Comparison of ENCODE assay signal across 12 cellular contexts in genomic region chr1:78678324-78678723, GRCh38. TPM values are rescaled to one million over a fixed set of nuclear protein-coding genes. Genes with fewer than 3 reads are reported as not detected.
DNase-seq lines count a peak whose midpoint lies in the region; ATAC-seq and TF ChIP-seq lines count a peak whose summit lies in the region.
"Had no signal": no experiment of that assay in that cellular context is flagged by ENCODE, and none has a peak within 500 bp of the region (broad histone marks: within the 10 kb centered on the region; RNA-seq: fewer than 3 reads in every experiment).

No MANE protein-coding gene starts in this region.

- TF ChIP-seq CTCF in GM12864 (IDR thresholded peaks at IDR 0.05; ENCODE audit: low read depth, low read length, missing control alignments) (no peak), IMR-90 (conservative IDR thresholded peaks at IDR 0.05; ENCODE audit: low read depth, low read length) (no peak), hepatocyte (IDR thresholded peaks at IDR 0.05; ENCODE audit: poor library complexity) (no peak)

- in situ Hi-C loops in IMR-90 (cut with MboI; ENCODE audit: low sequenced_read_pairs), result no loop called here

- H3K14ac ChIP-seq in IMR-90 (replicated peaks; ENCODE audit: low read depth, low read length), result 0 out of 2 replicates have a peak overlapping the region, but pooled peaks have one; percentile 62

- no peak overlapping the region for H2AK9ac ChIP-seq in IMR-90 (replicated peaks; ENCODE audit: low read depth, low read length, poor library complexity)

- intact Hi-C loops in IMR-90 (cut with micrococcal nuclease), result no loop called here
- intact Hi-C loops in sciatic nerve (cut with DNase I), result loop anchor here (10.0 kb wide), 1 partner anchor 64 kb away; no protein-coding TSS in a partner anchor

- H4K20me1 ChIP-seq in IMR-90 (ENCODE audit: insufficient read depth, low read length) (no peaks in the 10 kb centered on the region), hepatocyte (ENCODE audit: insufficient read depth, poor library complexity, severe bottlenecking) (no peaks in the 10 kb centered on the region)
- H4K20me1 ChIP-seq: BLaER1 had no signal

- no peaks in the 10 kb centered on the region for H3K79me1 ChIP-seq in IMR-90 (ENCODE audit: low read depth in 1 of 2, low read length in 2 of 2)

- H3K18ac ChIP-seq in IMR-90 (ENCODE audit: low read depth, low read length), result no peak overlapping the region

- no peak for TF ChIP-seq RAD21 in IMR-90 (IDR thresholded peaks at IDR 0.05; ENCODE audit: low read length)

- no peak overlapping the region for H2AK5ac ChIP-seq in IMR-90 (ENCODE audit: low read depth, low read length)

- no peak overlapping the region for H2BK15ac ChIP-seq in IMR-90 (ENCODE audit: low read depth, low read length)

- ATAC-seq in GM19324 (IDR thresholded peaks at IDR 0.05; ENCODE audit: low FRiP score, unreplicated experiment), result peak; percentile 85
- ATAC-seq in HG02852 (IDR thresholded peaks at IDR 0.05; ENCODE audit: unreplicated experiment), result peak; percentile 85
- ATAC-seq in IMR-90 (ENCODE audit: low read depth), result 0 out of 2 replicates have a peak, but pooled peaks have one; percentile 17
- ATAC-seq in sciatic nerve, result no peak

- no peak for TF ChIP-seq POLR2A in IMR-90 (IDR thresholded peaks at IDR 0.05; ENCODE audit: low read depth, low read length)

- H3K9me2 ChIP-seq in hepatocyte (replicated peaks; ENCODE audit: insufficient read depth), result no peaks in the 10 kb centered on the region

- H3K27me3 ChIP-seq in IMR-90 (ENCODE audit: control insufficient read depth, insufficient read depth, low read length) (no peaks in the 10 kb centered on the region), hepatocyte (peaks cover 2% of the 10 kb centered on the region)
- H3K27me3 ChIP-seq: BLaER1 had no signal

- H2BK120ac ChIP-seq in IMR-90 (ENCODE audit: low read depth, low read length), result no peak overlapping the region

- no peak overlapping the region; the same call in 1 of the 2 replicates for H2BK20ac ChIP-seq in IMR-90 (ENCODE audit: low read depth, low read length)

- H3K79me2 ChIP-seq in hepatocyte, result no peaks in the 10 kb centered on the region

- H3K36me3 ChIP-seq in IMR-90 (ENCODE audit: control insufficient read depth, insufficient read depth, low read length) (no peaks in the 10 kb centered on the region), hepatocyte (replicated peaks; ENCODE audit: insufficient read depth, low read depth) (no peaks in the 10 kb centered on the region)
- H3K36me3 ChIP-seq: BLaER1 had no signal

- no TSS peak for BruUV-seq in IMR-90 (replicated peaks; lab: Mats Ljungman, UMichigan)

- no peak overlapping the region for H3K4ac ChIP-seq in IMR-90 (ENCODE audit: low read depth, low read length)

- H3K9me1 ChIP-seq in IMR-90 (ENCODE audit: insufficient read depth, low read length), result no peaks in the 10 kb centered on the region

- H2AFZ ChIP-seq in IMR-90 (replicated peaks; ENCODE audit: low read length, poor library complexity) (peak overlapping the region; percentile 65), hepatocyte (no peak overlapping the region)

- no peak overlapping the region for H2BK5ac ChIP-seq in IMR-90 (ENCODE audit: low read depth, low read length, poor library complexity, severe bottlenecking)

- H3K9me3 ChIP-seq in IMR-90 (ENCODE audit: control insufficient read depth, insufficient read depth, low read length) (no peaks in the 10 kb centered on the region), hepatocyte (ENCODE audit: low read depth) (no peaks in the 10 kb centered on the region)
- H3K9me3 ChIP-seq: BLaER1 had no signal

- H3K23ac ChIP-seq in IMR-90 (ENCODE audit: low read depth, low read length), result no peak overlapping the region

- dilution Hi-C loops in IMR-90 (cut with HindIII; ENCODE audit: low sequenced_read_pairs, unreplicated experiment), result no loop called here

- H3K4me1 ChIP-seq in IMR-90 (ENCODE audit: control insufficient read depth, insufficient read depth, low read length), result no peaks in the 10 kb centered on the region
- H3K4me1 ChIP-seq in hepatocyte (ENCODE audit: insufficient read depth), result no peaks in the 10 kb centered on the region
- H3K4me1 ChIP-seq: BLaER1 had no signal

- POLR2A ChIA-PET in IMR-90 (lab: Charles Lee; ENCODE audit: unreplicated experiment), result no interaction called here

- H4K5ac ChIP-seq in IMR-90 (ENCODE audit: low read depth, low read length), result peak overlapping the region; percentile 38; the same call in 1 of the 2 replicates

- DNase-seq in GM12864 (ENCODE audit: low read depth), result peak; percentile 27
- no peak for DNase-seq in IMR-90
- DNase-seq in NCI-H1092 treated with DMSO at 0.1 percent for 48 hours (lab: John Stamatoyannopoulos, UW), result no peak
- DNase-seq in hepatocyte (ENCODE audit: low spot score), result no peak
- no peak for DNase-seq in sciatic nerve (ENCODE audit: low spot score)
- DNase-seq in iPS-NIHi7 (ENCODE audit: extremely low spot score), result no peak
- DNase-seq: caudate nucleus, NCI-H1048, substantia nigra had no signal

- no peak overlapping the region for H4K91ac ChIP-seq in IMR-90 (ENCODE audit: insufficient read depth, low read depth, low read length)

- H3K4me3 ChIP-seq in GM12864 (ENCODE audit: low read depth, low read length) (no peak overlapping the region), IMR-90 (ENCODE audit: insufficient read depth, low read depth, low read length) (no peak overlapping the region), hepatocyte (no peak overlapping the region)
- H3K4me3 ChIP-seq: BLaER1 had no signal

- H4K8ac ChIP-seq in IMR-90 (ENCODE audit: low read depth in 2 of 2, low read length in 2 of 2), result no peak overlapping the region

- H3K4me2 ChIP-seq in IMR-90 (ENCODE audit: low read depth, low read length) (peak overlapping the region; percentile 50; the same call in 1 of the 2 replicates), hepatocyte (no peak overlapping the region)
- H3K4me2 ChIP-seq: BLaER1 had no signal

- H3K9ac ChIP-seq in IMR-90 (ENCODE audit: low read depth, low read length), result no peak overlapping the region
- H3K9ac ChIP-seq: BLaER1 had no signal

- CTCF ChIA-PET in IMR-90 (lab: Yijun Ruan, JAX), result interaction anchor here (2.3 kb wide), 1 partner anchor 61 kb away, joined by 7 read pairs; no protein-coding TSS in a partner anchor

- H3K27ac ChIP-seq in IMR-90 (ENCODE audit: insufficient read depth, low read length) (no peak overlapping the region), hepatocyte (no peak overlapping the region)
- H3K27ac ChIP-seq: BLaER1 had no signal

- no peak overlapping the region for H3K56ac ChIP-seq in IMR-90 (ENCODE audit: extremely low read depth, insufficient read depth, low read length)

TF ChIP-seq in IMR-90, 13 proteins besides CTCF, POLR2A, EP300 and RAD21:
- TF ChIP-seq RCOR1 (IDR thresholded peaks at IDR 0.05; ENCODE audit: insufficient replicate concordance, low read length) (no peak), RFX5 (IDR thresholded peaks at IDR 0.05; ENCODE audit: low read depth, low read length) (no peak), CHD1 (IDR thresholded peaks at IDR 0.05; ENCODE audit: low read depth, low read length) (no peak), CEBPB (IDR thresholded peaks at IDR 0.05; ENCODE audit: low read depth, low read length) (no peak), MAFK (IDR thresholded peaks at IDR 0.05; ENCODE audit: low read depth, low read length) (no peak), NFE2L2 (IDR thresholded peaks at IDR 0.05; ENCODE audit: low read depth, low read length) (no peak), BHLHE40 (IDR thresholded peaks at IDR 0.05; ENCODE audit: low read depth, low read length) (no peak), ELK1 (IDR thresholded peaks at IDR 0.05; ENCODE audit: borderline replicate concordance, low read depth, low read length) (no peak), MXI1 (IDR thresholded peaks at IDR 0.05; ENCODE audit: borderline replicate concordance, low read depth, low read length) (no peak), FOS (IDR thresholded peaks at IDR 0.05; ENCODE audit: low read depth, low read length) (no peak)
- TF ChIP-seq, protein P1, sequence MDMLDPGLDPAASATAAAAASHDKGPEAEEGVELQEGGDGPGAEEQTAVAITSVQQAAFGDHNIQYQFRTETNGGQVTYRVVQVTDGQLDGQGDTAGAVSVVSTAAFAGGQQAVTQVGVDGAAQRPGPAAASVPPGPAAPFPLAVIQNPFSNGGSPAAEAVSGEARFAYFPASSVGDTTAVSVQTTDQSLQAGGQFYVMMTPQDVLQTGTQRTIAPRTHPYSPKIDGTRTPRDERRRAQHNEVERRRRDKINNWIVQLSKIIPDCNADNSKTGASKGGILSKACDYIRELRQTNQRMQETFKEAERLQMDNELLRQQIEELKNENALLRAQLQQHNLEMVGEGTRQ (IDR thresholded peaks at IDR 0.05; ENCODE audit: low read depth, low read length), result no peak

RNA-seq across cellular contexts. Expression of gene IFI44, which starts 28.7 kb away (rescaled TPM):
- 2.5 and 2.7 TPM in 2 replicates for total RNA-seq in IMR-90 (2012; rRNA removed)
- 1.8 and 2.2 TPM in 2 replicates for polyA plus RNA-seq in IMR-90 (2012; rRNA removed)
- 0.22 and 0.34 TPM in 2 replicates for polyA plus RNA-seq in IMR-90 (2012; cell fraction: cytosol; rRNA removed)
- polyA plus RNA-seq in IMR-90 (2012; cell fraction: nucleus; rRNA removed; ENCODE audit: low replicate concordance), result 0.53 and 5.5 TPM in 2 replicates
- total RNA-seq in hepatocyte, result 5.2 and 7.7 TPM in 2 replicates
- 3.1 and 3.2 TPM in 2 replicates for polyA plus RNA-seq in hepatocyte
- 38.9 TPM for total RNA-seq in sciatic nerve

RNA-seq across cellular contexts. Expression of gene IFI44L, which starts 58.1 kb away (rescaled TPM):
- total RNA-seq in IMR-90 (2012; rRNA removed), result 0.18 and 0.28 TPM in 2 replicates
- 0.13 and 0.19 TPM in 2 replicates for polyA plus RNA-seq in IMR-90 (2012; rRNA removed)
- polyA plus RNA-seq in IMR-90 (2012; cell fraction: cytosol; rRNA removed), result 0.01 and 0.13 TPM in 2 replicates
- 0.10 and 0.52 TPM in 2 replicates for polyA plus RNA-seq in IMR-90 (2012; cell fraction: nucleus; rRNA removed; ENCODE audit: low replicate concordance)
- total RNA-seq in hepatocyte, result 2.6 and 3.5 TPM in 2 replicates
- 0.02 and 0.19 TPM in 2 replicates for polyA plus RNA-seq in hepatocyte
- total RNA-seq in sciatic nerve, result 20.2 TPM
